Comparison of ENCODE assay signal across 39 cellular contexts in genomic region chr2:15793978-15794377, GRCh38.
"Had no signal": no experiment of that assay in that cellular context is flagged by ENCODE, and none has a peak within 500 bp of the region (broad histone marks: within the 10 kb centered on the region; RNA-seq: fewer than 3 reads in every experiment).

No MANE protein-coding gene starts in this region.

- H3K4me3 Mint-ChIP-seq: activated naive CD4-positive, alpha-beta T cell treated with anti-CD3 and anti-CD28 coated beads for 36 hours; activated naive CD4-positive, alpha-beta T cell treated with anti-CD3 and anti-CD28 coated beads, Interleukin-2, amount 10 ng/mL, durations not matched to agents 7 days and 5 days; activated naive CD4-positive, alpha-beta T cell treated with anti-CD3 and anti-CD28 coated beads, Interleukin-2, amount 50 U/mL, for 24 hours; activated naive CD8-positive, alpha-beta T cell; activated naive CD8-positive, alpha-beta T cell treated with anti-CD3 and anti-CD28 coated beads for 36 hours; activated naive CD8-positive, alpha-beta T cell treated with anti-CD3 and anti-CD28 coated beads, Interleukin-2, amount 10 ng/mL, durations not matched to agents 7 days and 5 days; activated naive CD8-positive, alpha-beta T cell treated with anti-CD3 and anti-CD28 coated beads, Interleukin-2, amount 50 U/mL, for 24 hours; activated T-cell treated with anti-CD3 and anti-CD28 coated beads, Interleukin-2, amount 50 U/mL, for 24 hours; activated T-cell treated with anti-CD3 and anti-CD28 coated beads, Interleukin-2, amount 50 U/mL, for 4 hours; activated T-cell treated with anti-CD3 and anti-CD28 coated beads, Interleukin-2, amount 50 U/mL, for 72 hours; activated T-helper 1 cell treated with anti-CD3 and anti-CD28 coated beads, Interleukin-12 subunit alpha, Interleukin-12 subunit beta, Interleukin-2, Interleukin-4 antibody, amounts not matched to agents 30 ng/mL and 10 ng/mL and 1 ng/mL, durations not matched to agents 14 hours and 24 hours and 36 hours; activated T-helper 17 cell treated with anti-CD3 and anti-CD28 coated beads, Interleukin-2, amount 50 U/mL, for 72 hours; brain; central memory CD8-positive, alpha-beta T cell had no signal

- DNase-seq: activated effector memory CD4-positive, alpha-beta T cell treated with anti-CD3 and anti-CD28 coated beads, Interleukin-2, amount 50 U/mL, for 16 hours; activated effector memory CD4-positive, alpha-beta T cell treated with Interleukin-2 at 50 U/mL for 16 hours; activated gamma-delta T cell; activated gamma-delta T cell treated with Interleukin-2 at 50 U/mL for 16 hours; activated naive CD4-positive, alpha-beta T cell treated with anti-CD3 and anti-CD28 coated beads for 36 hours; activated naive CD4-positive, alpha-beta T cell treated with anti-CD3 and anti-CD28 coated beads, Interleukin-2, amount 10 ng/mL, durations not matched to agents 7 days and 5 days; activated naive CD4-positive, alpha-beta T cell treated with anti-CD3 and anti-CD28 coated beads, Interleukin-2, amount 50 U/mL, for 16 hours; activated naive CD4-positive, alpha-beta T cell treated with Interleukin-2 at 50 U/mL for 16 hours; activated naive CD8-positive, alpha-beta T cell treated with anti-CD3 and anti-CD28 coated beads for 36 hours; activated naive CD8-positive, alpha-beta T cell treated with anti-CD3 and anti-CD28 coated beads, Interleukin-2, amount 10 ng/mL, durations not matched to agents 7 days and 5 days; activated naive CD8-positive, alpha-beta T cell treated with anti-CD3 and anti-CD28 coated beads, Interleukin-2, amount 50 U/mL, for 24 hours; activated T-cell treated with anti-CD3 and anti-CD28 coated beads, Interleukin-2, amount 50 U/mL, for 1 hour; activated T-cell treated with anti-CD3 and anti-CD28 coated beads, Interleukin-2, amount 50 U/mL, for 24 hours; activated T-cell treated with anti-CD3 and anti-CD28 coated beads, Interleukin-2, amount 50 U/mL, for 4 hours; activated T-cell treated with anti-CD3 and anti-CD28 coated beads, Interleukin-2, amount 50 U/mL, for 48 hours; activated T-cell treated with anti-CD3 and anti-CD28 coated beads, Interleukin-2, amount 50 U/mL, for 72 hours; adrenal gland; amniotic stem cell; amygdala; anterior cingulate cortex; aorta; body of pancreas; brain microvascular endothelial cell; caudate nucleus; central memory CD4-positive, alpha-beta T cell; cerebellar nuclear complex had no signal

- H3K36me3 Mint-ChIP-seq: activated naive CD4-positive, alpha-beta T cell treated with anti-CD3 and anti-CD28 coated beads, Interleukin-2, amount 10 ng/mL, durations not matched to agents 7 days and 5 days; activated naive CD4-positive, alpha-beta T cell treated with anti-CD3 and anti-CD28 coated beads, Interleukin-2, amount 50 U/mL, for 24 hours; activated naive CD4-positive, alpha-beta T cell treated with anti-CD3 and anti-CD28 coated beads, Interleukin-2, amount 50 U/mL, for 72 hours; activated naive CD8-positive, alpha-beta T cell; activated naive CD8-positive, alpha-beta T cell treated with anti-CD3 and anti-CD28 coated beads for 36 hours; activated naive CD8-positive, alpha-beta T cell treated with anti-CD3 and anti-CD28 coated beads, Interleukin-2, amount 10 ng/mL, durations not matched to agents 7 days and 5 days; brain had no signal

- H3K27me3 ChIP-seq: adrenal gland, ascending aorta, body of pancreas, brain microvascular endothelial cell, cardiac muscle cell had no signal

- FAIRE-seq: astrocyte, bronchial epithelial cell had no signal

- H3K27ac Mint-ChIP-seq: activated naive CD4-positive, alpha-beta T cell treated with anti-CD3 and anti-CD28 coated beads for 36 hours; activated naive CD4-positive, alpha-beta T cell treated with anti-CD3 and anti-CD28 coated beads, Interleukin-2, amount 10 ng/mL, durations not matched to agents 7 days and 5 days; activated naive CD4-positive, alpha-beta T cell treated with anti-CD3 and anti-CD28 coated beads, Interleukin-2, amount 50 U/mL, for 24 hours; activated naive CD4-positive, alpha-beta T cell treated with anti-CD3 and anti-CD28 coated beads, Interleukin-2, amount 50 U/mL, for 72 hours; activated naive CD8-positive, alpha-beta T cell; activated naive CD8-positive, alpha-beta T cell treated with anti-CD3 and anti-CD28 coated beads for 36 hours; activated naive CD8-positive, alpha-beta T cell treated with anti-CD3 and anti-CD28 coated beads, Interleukin-2, amount 10 ng/mL, durations not matched to agents 7 days and 5 days; activated naive CD8-positive, alpha-beta T cell treated with anti-CD3 and anti-CD28 coated beads, Interleukin-2, amount 50 U/mL, for 24 hours; activated T-cell treated with anti-CD3 and anti-CD28 coated beads, Interleukin-2, amount 50 U/mL, for 24 hours; activated T-cell treated with anti-CD3 and anti-CD28 coated beads, Interleukin-2, amount 50 U/mL, for 72 hours; activated T-helper 1 cell treated with anti-CD3 and anti-CD28 coated beads, Interleukin-12 subunit alpha, Interleukin-12 subunit beta, Interleukin-2, Interleukin-4 antibody, amounts not matched to agents 30 ng/mL and 10 ng/mL and 1 ng/mL, durations not matched to agents 14 hours and 24 hours and 36 hours; activated T-helper 17 cell treated with anti-CD3 and anti-CD28 coated beads, Interleukin-2, amount 50 U/mL, for 72 hours; activated T-helper 2 cell treated with anti-CD3 and anti-CD28 coated beads, Interferon-gamma antibody, Interleukin-2, Interleukin-4, amounts not matched to agents 10 μg/mL and 5 μg/mL and 100 μg/mL, durations not matched to agents 14 hours and 24 hours and 36 hours had no signal

- H3K27me3 Mint-ChIP-seq: activated naive CD4-positive, alpha-beta T cell treated with anti-CD3 and anti-CD28 coated beads, Interleukin-2, amount 50 U/mL, for 24 hours; activated naive CD8-positive, alpha-beta T cell treated with anti-CD3 and anti-CD28 coated beads for 36 hours; activated naive CD8-positive, alpha-beta T cell treated with anti-CD3 and anti-CD28 coated beads, Interleukin-2, amount 10 ng/mL, durations not matched to agents 7 days and 5 days; central memory CD8-positive, alpha-beta T cell had no signal

- H3K4me1 Mint-ChIP-seq: activated naive CD4-positive, alpha-beta T cell treated with anti-CD3 and anti-CD28 coated beads, Interleukin-2, amount 10 ng/mL, durations not matched to agents 7 days and 5 days; activated naive CD4-positive, alpha-beta T cell treated with anti-CD3 and anti-CD28 coated beads, Interleukin-2, amount 50 U/mL, for 24 hours; activated naive CD8-positive, alpha-beta T cell treated with anti-CD3 and anti-CD28 coated beads for 36 hours; activated naive CD8-positive, alpha-beta T cell treated with anti-CD3 and anti-CD28 coated beads, Interleukin-2, amount 10 ng/mL, durations not matched to agents 7 days and 5 days; activated naive CD8-positive, alpha-beta T cell treated with anti-CD3 and anti-CD28 coated beads, Interleukin-2, amount 50 U/mL, for 24 hours; activated T-helper 17 cell treated with anti-CD3 and anti-CD28 coated beads, Interleukin-2, amount 50 U/mL, for 72 hours; central memory CD8-positive, alpha-beta T cell had no signal

- H3K9me3 ChIP-seq: adrenal gland, ascending aorta, body of pancreas, breast epithelium had no signal

- H3K9me3 Mint-ChIP-seq: activated naive CD4-positive, alpha-beta T cell treated with anti-CD3 and anti-CD28 coated beads for 36 hours; activated naive CD4-positive, alpha-beta T cell treated with anti-CD3 and anti-CD28 coated beads, Interleukin-2, amount 10 ng/mL, durations not matched to agents 7 days and 5 days; activated naive CD4-positive, alpha-beta T cell treated with anti-CD3 and anti-CD28 coated beads, Interleukin-2, amount 50 U/mL, for 24 hours; activated naive CD4-positive, alpha-beta T cell treated with anti-CD3 and anti-CD28 coated beads, Interleukin-2, amount 50 U/mL, for 72 hours; activated naive CD8-positive, alpha-beta T cell treated with anti-CD3 and anti-CD28 coated beads for 36 hours; activated naive CD8-positive, alpha-beta T cell treated with anti-CD3 and anti-CD28 coated beads, Interleukin-2, amount 10 ng/mL, durations not matched to agents 7 days and 5 days; activated naive CD8-positive, alpha-beta T cell treated with anti-CD3 and anti-CD28 coated beads, Interleukin-2, amount 50 U/mL, for 24 hours; activated T-cell treated with anti-CD3 and anti-CD28 coated beads, Interleukin-2, amount 50 U/mL, for 24 hours; activated T-cell treated with anti-CD3 and anti-CD28 coated beads, Interleukin-2, amount 50 U/mL, for 4 hours; activated T-cell treated with anti-CD3 and anti-CD28 coated beads, Interleukin-2, amount 50 U/mL, for 72 hours; activated T-helper 1 cell treated with anti-CD3 and anti-CD28 coated beads, Interleukin-12 subunit alpha, Interleukin-12 subunit beta, Interleukin-2, Interleukin-4 antibody, amounts not matched to agents 30 ng/mL and 10 ng/mL and 1 ng/mL, durations not matched to agents 14 hours and 24 hours and 36 hours; activated T-helper 17 cell treated with anti-CD3 and anti-CD28 coated beads, Interleukin-2, amount 50 U/mL, for 72 hours; activated T-helper 2 cell treated with anti-CD3 and anti-CD28 coated beads, Interferon-gamma antibody, Interleukin-2, Interleukin-4, amounts not matched to agents 10 μg/mL and 5 μg/mL and 100 μg/mL, durations not matched to agents 14 hours and 24 hours and 36 hours; central memory CD8-positive, alpha-beta T cell had no signal

- H3K36me3 ChIP-seq: adrenal gland, ascending aorta, brain microvascular endothelial cell, breast epithelium, cardiac muscle cell had no signal

- H3K27ac ChIP-seq: adrenal gland, ascending aorta, body of pancreas, brain microvascular endothelial cell, breast epithelium, cardiac muscle cell had no signal

- ATAC-seq: activated naive CD4-positive, alpha-beta T cell treated with anti-CD3 and anti-CD28 coated beads, Interleukin-2, amount 50 U/mL, for 72 hours; activated naive CD8-positive, alpha-beta T cell treated with anti-CD3 and anti-CD28 coated beads, Interleukin-2, amount 50 U/mL, for 24 hours; activated T-cell treated with anti-CD3 and anti-CD28 coated beads, Interleukin-2, amount 50 U/mL, for 4 hours; activated T-cell treated with anti-CD3 and anti-CD28 coated beads, Interleukin-2, amount 50 U/mL, for 72 hours; activated T-helper 17 cell treated with anti-CD3 and anti-CD28 coated beads, Interleukin-2, amount 50 U/mL, for 72 hours; body of pancreas had no signal

- H3K4me3 ChIP-seq: adrenal gland, ascending aorta, body of pancreas, breast epithelium, cardiac muscle cell had no signal

- H3K4me1 ChIP-seq: adrenal gland, ascending aorta, body of pancreas, breast epithelium had no signal
